Comparison of ENCODE assay signal across 1 cellular context in the genomic region with DNA sequence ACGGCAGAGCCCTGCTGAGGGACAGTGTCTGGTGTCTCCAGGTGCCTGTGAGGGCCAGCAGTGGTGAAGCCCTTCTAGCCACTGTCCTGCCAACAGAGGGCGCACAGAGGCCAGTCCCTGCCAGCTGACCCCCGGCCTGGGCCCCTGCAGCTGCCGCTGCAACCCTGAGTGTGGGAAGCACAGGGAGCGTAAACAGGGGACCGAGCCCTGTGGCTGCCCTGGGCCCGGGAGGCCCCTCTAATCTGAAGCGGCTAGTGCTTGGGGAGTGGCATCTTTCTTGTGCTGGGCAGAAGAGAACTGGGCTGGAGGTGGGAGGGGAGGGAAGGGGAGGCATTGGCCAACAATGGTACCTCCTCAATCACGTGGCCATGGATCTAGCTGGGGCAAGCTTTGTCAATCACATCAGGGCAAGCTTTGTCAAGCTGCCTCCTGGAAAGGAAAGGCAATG.
A peak's percentile ranks its signal among the peaks of the same experiment; 100 is the strongest.
TF ChIP-seq lines count a peak whose summit lies in the region.

No MANE protein-coding gene starts in this region.

TF ChIP-seq in HepG2, 621 proteins besides CTCF, POLR2A, EP300 and RAD21 (continued from another document and continues in another):
- TF ChIP-seq, protein P1, sequence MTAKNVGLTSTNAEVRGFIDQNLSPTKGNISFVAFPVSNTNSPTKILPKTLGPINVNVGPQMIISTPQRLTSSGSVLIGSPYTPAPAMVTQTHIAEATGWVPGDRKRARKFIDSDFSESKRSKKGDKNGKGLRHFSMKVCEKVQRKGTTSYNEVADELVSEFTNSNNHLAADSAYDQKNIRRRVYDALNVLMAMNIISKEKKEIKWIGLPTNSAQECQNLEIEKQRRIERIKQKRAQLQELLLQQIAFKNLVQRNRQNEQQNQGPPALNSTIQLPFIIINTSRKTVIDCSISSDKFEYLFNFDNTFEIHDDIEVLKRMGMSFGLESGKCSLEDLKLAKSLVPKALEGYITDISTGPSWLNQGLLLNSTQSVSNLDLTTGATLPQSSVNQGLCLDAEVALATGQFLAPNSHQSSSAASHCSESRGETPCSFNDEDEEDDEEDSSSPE (CRISPR knock-in tag; IDR thresholded peaks at IDR 0.05) = no peak; the same call in none of the 2 replicates
- TF ChIP-seq TCF7 (IDR thresholded peaks at IDR 0.05; ENCODE audit: low read depth) (no peak), U2AF1 (optimal IDR thresholded peaks at IDR 0.05; ENCODE audit: low read depth, low read length) (no peak), SMAD1 (CRISPR knock-in tag; IDR thresholded peaks at IDR 0.05; ENCODE audit: borderline replicate concordance, low read depth) (no peak; the same call in 1 of the 2 replicates), ZNF20 (CRISPR knock-in tag; IDR thresholded peaks at IDR 0.05) (no peak), MYNN (CRISPR knock-in tag; IDR thresholded peaks at IDR 0.05; ENCODE audit: low read depth) (no peak), NCOA5 (CRISPR knock-in tag; IDR thresholded peaks at IDR 0.05) (no peak), SALL1 (CRISPR knock-in tag; IDR thresholded peaks at IDR 0.05) (peak; percentile 81), ZNF660 (CRISPR knock-in tag; IDR thresholded peaks at IDR 0.05; ENCODE audit: borderline replicate concordance, low read depth) (no peak), ZBTB20 (CRISPR knock-in tag; IDR thresholded peaks at IDR 0.05; ENCODE audit: borderline replicate concordance, low read depth) (no peak), ZNF777 (CRISPR knock-in tag; IDR thresholded peaks at IDR 0.05) (no peak), KAT2B (IDR thresholded peaks at IDR 0.05; ENCODE audit: borderline replicate concordance, low read depth, low read length) (no peak), RAD51 (IDR thresholded peaks at IDR 0.05; ENCODE audit: borderline replicate concordance) (no peak), STAT5B (CRISPR knock-in tag; IDR thresholded peaks at IDR 0.05) (no peak), RBFOX2 (IDR thresholded peaks at IDR 0.05; ENCODE audit: low read depth, low read length) (no peak), SKI (IDR thresholded peaks at IDR 0.05; ENCODE audit: partially characterized antibody) (no peak), MED8 (CRISPR knock-in tag; IDR thresholded peaks at IDR 0.05; ENCODE audit: insufficient replicate concordance) (no peak), NFE2L1 (CRISPR knock-in tag; IDR thresholded peaks at IDR 0.05; ENCODE audit: borderline replicate concordance) (no peak), SYNCRIP (IDR thresholded peaks at IDR 0.05; ENCODE audit: insufficient read depth, low read depth, low read length) (no peak), SIX4 (CRISPR knock-in tag; IDR thresholded peaks at IDR 0.05) (no peak), PHB2 (IDR thresholded peaks at IDR 0.05; ENCODE audit: partially characterized antibody) (no peak), ZNF570 (CRISPR knock-in tag; IDR thresholded peaks at IDR 0.05; ENCODE audit: borderline replicate concordance) (no peak), ADNP (CRISPR knock-in tag; IDR thresholded peaks at IDR 0.05) (no peak), ZNF224 (CRISPR knock-in tag; IDR thresholded peaks at IDR 0.05) (0 out of 2 replicates have a peak, but pooled peaks have one; percentile 77), SETDB1 (CRISPR knock-in tag; IDR thresholded peaks at IDR 0.05; ENCODE audit: borderline replicate concordance) (no peak), MAFF (IDR thresholded peaks at IDR 0.05; ENCODE audit: low read depth, low read length) (no peak), ZNF773 (CRISPR knock-in tag; IDR thresholded peaks at IDR 0.05; ENCODE audit: borderline replicate concordance) (no peak), ZNF180 (CRISPR knock-in tag; IDR thresholded peaks at IDR 0.05; ENCODE audit: borderline replicate concordance, low read depth) (no peak), CBFB (CRISPR knock-in tag; IDR thresholded peaks at IDR 0.05) (no peak), JUN (CRISPR knock-in tag; IDR thresholded peaks at IDR 0.05) (no peak), ZFP37 (CRISPR knock-in tag; IDR thresholded peaks at IDR 0.05; ENCODE audit: borderline replicate concordance) (no peak), ZSCAN21 (CRISPR knock-in tag; IDR thresholded peaks at IDR 0.05; ENCODE audit: borderline replicate concordance) (peak; percentile 50; the same call in 1 of the 2 replicates), NR2F6 (IDR thresholded peaks at IDR 0.05) (no peak; the same call in 1 of the 2 replicates), NR2F6 (CRISPR knock-in tag; IDR thresholded peaks at IDR 0.05) (peak; percentile 67), ZSCAN12 (CRISPR knock-in tag; IDR thresholded peaks at IDR 0.05) (no peak), SMC3 (IDR thresholded peaks at IDR 0.05; ENCODE audit: low read length) (peak; percentile 23; the same call in 1 of the 2 replicates), POLR2G (IDR thresholded peaks at IDR 0.05; ENCODE audit: low read depth, low read length) (no peak), CEBPG (CRISPR knock-in tag; IDR thresholded peaks at IDR 0.05) (peak; percentile 11; the same call in 1 of the 2 replicates), ZNF577 (CRISPR knock-in tag; IDR thresholded peaks at IDR 0.05; ENCODE audit: borderline replicate concordance, low read depth) (no peak), POGZ (CRISPR knock-in tag; IDR thresholded peaks at IDR 0.05) (peak; percentile 74), CCAR2 (optimal IDR thresholded peaks at IDR 0.05; ENCODE audit: low read depth, low read length) (no peak), ZNF3 (CRISPR knock-in tag; IDR thresholded peaks at IDR 0.05) (no peak), MXD4 (CRISPR knock-in tag; IDR thresholded peaks at IDR 0.05) (no peak), REL (CRISPR knock-in tag; conservative IDR thresholded peaks at IDR 0.05) (no peak)
- TF ChIP-seq, protein P2, sequence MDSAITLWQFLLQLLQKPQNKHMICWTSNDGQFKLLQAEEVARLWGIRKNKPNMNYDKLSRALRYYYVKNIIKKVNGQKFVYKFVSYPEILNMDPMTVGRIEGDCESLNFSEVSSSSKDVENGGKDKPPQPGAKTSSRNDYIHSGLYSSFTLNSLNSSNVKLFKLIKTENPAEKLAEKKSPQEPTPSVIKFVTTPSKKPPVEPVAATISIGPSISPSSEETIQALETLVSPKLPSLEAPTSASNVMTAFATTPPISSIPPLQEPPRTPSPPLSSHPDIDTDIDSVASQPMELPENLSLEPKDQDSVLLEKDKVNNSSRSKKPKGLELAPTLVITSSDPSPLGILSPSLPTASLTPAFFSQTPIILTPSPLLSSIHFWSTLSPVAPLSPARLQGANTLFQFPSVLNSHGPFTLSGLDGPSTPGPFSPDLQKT (CRISPR knock-in tag; IDR thresholded peaks at IDR 0.05; ENCODE audit: borderline replicate concordance) = no peak
- TF ChIP-seq, protein P3, sequence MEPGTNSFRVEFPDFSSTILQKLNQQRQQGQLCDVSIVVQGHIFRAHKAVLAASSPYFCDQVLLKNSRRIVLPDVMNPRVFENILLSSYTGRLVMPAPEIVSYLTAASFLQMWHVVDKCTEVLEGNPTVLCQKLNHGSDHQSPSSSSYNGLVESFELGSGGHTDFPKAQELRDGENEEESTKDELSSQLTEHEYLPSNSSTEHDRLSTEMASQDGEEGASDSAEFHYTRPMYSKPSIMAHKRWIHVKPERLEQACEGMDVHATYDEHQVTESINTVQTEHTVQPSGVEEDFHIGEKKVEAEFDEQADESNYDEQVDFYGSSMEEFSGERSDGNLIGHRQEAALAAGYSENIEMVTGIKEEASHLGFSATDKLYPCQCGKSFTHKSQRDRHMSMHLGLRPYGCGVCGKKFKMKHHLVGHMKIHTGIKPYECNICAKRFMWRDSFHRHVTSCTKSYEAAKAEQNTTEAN (CRISPR knock-in tag; conservative IDR thresholded peaks at IDR 0.05) = 0 out of 2 replicates have a peak, but pooled peaks have one; percentile 42
- TF ChIP-seq, protein P4, sequence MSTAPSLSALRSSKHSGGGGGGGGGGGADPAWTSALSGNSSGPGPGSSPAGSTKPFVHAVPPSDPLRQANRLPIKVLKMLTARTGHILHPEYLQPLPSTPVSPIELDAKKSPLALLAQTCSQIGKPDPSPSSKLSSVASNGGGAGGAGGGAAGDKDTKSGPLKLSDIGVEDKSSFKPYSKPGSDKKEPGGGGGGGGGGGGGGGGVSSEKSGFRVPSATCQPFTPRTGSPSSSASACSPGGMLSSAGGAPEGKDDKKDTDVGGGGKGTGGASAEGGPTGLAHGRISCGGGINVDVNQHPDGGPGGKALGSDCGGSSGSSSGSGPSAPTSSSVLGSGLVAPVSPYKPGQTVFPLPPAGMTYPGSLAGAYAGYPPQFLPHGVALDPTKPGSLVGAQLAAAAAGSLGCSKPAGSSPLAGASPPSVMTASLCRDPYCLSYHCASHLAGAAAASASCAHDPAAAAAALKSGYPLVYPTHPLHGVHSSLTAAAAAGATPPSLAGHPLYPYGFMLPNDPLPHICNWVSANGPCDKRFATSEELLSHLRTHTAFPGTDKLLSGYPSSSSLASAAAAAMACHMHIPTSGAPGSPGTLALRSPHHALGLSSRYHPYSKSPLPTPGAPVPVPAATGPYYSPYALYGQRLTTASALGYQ (CRISPR knock-in tag; IDR thresholded peaks at IDR 0.05) = no peak
- TF ChIP-seq, protein P5, sequence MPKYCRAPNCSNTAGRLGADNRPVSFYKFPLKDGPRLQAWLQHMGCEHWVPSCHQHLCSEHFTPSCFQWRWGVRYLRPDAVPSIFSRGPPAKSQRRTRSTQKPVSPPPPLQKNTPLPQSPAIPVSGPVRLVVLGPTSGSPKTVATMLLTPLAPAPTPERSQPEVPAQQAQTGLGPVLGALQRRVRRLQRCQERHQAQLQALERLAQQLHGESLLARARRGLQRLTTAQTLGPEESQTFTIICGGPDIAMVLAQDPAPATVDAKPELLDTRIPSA (CRISPR knock-in tag; IDR thresholded peaks at IDR 0.05; ENCODE audit: borderline replicate concordance) = no peak
- TF ChIP-seq, protein P6, sequence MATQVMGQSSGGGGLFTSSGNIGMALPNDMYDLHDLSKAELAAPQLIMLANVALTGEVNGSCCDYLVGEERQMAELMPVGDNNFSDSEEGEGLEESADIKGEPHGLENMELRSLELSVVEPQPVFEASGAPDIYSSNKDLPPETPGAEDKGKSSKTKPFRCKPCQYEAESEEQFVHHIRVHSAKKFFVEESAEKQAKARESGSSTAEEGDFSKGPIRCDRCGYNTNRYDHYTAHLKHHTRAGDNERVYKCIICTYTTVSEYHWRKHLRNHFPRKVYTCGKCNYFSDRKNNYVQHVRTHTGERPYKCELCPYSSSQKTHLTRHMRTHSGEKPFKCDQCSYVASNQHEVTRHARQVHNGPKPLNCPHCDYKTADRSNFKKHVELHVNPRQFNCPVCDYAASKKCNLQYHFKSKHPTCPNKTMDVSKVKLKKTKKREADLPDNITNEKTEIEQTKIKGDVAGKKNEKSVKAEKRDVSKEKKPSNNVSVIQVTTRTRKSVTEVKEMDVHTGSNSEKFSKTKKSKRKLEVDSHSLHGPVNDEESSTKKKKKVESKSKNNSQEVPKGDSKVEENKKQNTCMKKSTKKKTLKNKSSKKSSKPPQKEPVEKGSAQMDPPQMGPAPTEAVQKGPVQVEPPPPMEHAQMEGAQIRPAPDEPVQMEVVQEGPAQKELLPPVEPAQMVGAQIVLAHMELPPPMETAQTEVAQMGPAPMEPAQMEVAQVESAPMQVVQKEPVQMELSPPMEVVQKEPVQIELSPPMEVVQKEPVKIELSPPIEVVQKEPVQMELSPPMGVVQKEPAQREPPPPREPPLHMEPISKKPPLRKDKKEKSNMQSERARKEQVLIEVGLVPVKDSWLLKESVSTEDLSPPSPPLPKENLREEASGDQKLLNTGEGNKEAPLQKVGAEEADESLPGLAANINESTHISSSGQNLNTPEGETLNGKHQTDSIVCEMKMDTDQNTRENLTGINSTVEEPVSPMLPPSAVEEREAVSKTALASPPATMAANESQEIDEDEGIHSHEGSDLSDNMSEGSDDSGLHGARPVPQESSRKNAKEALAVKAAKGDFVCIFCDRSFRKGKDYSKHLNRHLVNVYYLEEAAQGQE (IDR thresholded peaks at IDR 0.05; ENCODE audit: borderline replicate concordance in 1 of 2, low read depth in 1 of 2, low read length in 2 of 2) = no peak
- TF ChIP-seq, protein P7, sequence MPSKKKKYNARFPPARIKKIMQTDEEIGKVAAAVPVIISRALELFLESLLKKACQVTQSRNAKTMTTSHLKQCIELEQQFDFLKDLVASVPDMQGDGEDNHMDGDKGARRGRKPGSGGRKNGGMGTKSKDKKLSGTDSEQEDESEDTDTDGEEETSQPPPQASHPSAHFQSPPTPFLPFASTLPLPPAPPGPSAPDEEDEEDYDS (CRISPR knock-in tag; IDR thresholded peaks at IDR 0.05) = no peak
- TF ChIP-seq, protein P8, sequence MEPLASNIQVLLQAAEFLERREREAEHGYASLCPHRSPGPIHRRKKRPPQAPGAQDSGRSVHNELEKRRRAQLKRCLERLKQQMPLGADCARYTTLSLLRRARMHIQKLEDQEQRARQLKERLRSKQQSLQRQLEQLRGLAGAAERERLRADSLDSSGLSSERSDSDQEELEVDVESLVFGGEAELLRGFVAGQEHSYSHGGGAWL (CRISPR knock-in tag; IDR thresholded peaks at IDR 0.05) = no peak
- TF ChIP-seq, protein P9, sequence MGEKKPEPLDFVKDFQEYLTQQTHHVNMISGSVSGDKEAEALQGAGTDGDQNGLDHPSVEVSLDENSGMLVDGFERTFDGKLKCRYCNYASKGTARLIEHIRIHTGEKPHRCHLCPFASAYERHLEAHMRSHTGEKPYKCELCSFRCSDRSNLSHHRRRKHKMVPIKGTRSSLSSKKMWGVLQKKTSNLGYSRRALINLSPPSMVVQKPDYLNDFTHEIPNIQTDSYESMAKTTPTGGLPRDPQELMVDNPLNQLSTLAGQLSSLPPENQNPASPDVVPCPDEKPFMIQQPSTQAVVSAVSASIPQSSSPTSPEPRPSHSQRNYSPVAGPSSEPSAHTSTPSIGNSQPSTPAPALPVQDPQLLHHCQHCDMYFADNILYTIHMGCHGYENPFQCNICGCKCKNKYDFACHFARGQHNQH (CRISPR knock-in tag; IDR thresholded peaks at IDR 0.05) = 0 out of 2 replicates have a peak, but pooled peaks have one; percentile 13
- TF ChIP-seq, protein P10, sequence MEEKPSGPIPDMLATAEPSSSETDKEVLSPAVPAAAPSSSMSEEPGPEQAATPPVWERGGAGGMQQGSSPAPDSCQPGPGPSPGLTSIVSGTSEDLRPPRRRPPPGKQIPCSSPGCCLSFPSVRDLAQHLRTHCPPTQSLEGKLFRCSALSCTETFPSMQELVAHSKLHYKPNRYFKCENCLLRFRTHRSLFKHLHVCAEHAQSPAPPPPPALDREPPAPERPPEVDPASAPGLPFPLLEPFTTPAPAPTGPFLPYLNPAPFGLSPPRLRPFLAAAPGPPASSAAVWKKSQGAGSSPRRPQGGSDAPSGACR (CRISPR knock-in tag; IDR thresholded peaks at IDR 0.05) = no peak; the same call in 1 of the 2 replicates
- TF ChIP-seq, protein P11, sequence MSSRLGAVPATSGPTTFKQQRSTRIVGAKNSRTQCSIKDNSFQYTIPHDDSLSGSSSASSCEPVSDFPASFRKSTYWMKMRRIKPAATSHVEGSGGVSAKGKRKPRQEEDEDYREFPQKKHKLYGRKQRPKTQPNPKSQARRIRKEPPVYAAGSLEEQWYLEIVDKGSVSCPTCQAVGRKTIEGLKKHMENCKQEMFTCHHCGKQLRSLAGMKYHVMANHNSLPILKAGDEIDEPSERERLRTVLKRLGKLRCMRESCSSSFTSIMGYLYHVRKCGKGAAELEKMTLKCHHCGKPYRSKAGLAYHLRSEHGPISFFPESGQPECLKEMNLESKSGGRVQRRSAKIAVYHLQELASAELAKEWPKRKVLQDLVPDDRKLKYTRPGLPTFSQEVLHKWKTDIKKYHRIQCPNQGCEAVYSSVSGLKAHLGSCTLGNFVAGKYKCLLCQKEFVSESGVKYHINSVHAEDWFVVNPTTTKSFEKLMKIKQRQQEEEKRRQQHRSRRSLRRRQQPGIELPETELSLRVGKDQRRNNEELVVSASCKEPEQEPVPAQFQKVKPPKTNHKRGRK (CRISPR knock-in tag; IDR thresholded peaks at IDR 0.05) = no peak; the same call in 1 of the 2 replicates
